22 cellular contexts compared by ENCODE assay signal in genomic region chrX:48786341-48786800, GRCh38. TPM values are rescaled to one million over a fixed set of nuclear protein-coding genes. Genes with fewer than 3 reads are reported as not detected.
"Had no signal": no experiment of that assay in that cellular context is flagged by ENCODE, and none has a peak within 500 bp of the region (broad histone marks: within the 10 kb centered on the region; RNA-seq: fewer than 3 reads in every experiment).

Gene GATA1, plus strand, starts transcription at chrX:48786590. Its CDS starts 4,520 bp downstream, at chrX:48791110.

- H3K9me3 ChIP-seq: colonic mucosa, prostate gland, thoracic aorta, upper lobe of left lung had no signal

- H3K27ac Mint-ChIP-seq: activated naive CD8-positive, alpha-beta T cell treated with anti-CD3 and anti-CD28 coated beads for 36 hours; endodermal cell; mesothelial cell of epicardium had no signal

- DNase-seq: activated naive CD4-positive, alpha-beta T cell; activated naive CD8-positive, alpha-beta T cell treated with anti-CD3 and anti-CD28 coated beads for 36 hours; brain microvascular endothelial cell; central memory CD4-positive, alpha-beta T cell; colonic mucosa; endodermal cell; head of caudate nucleus; kidney; right cardiac atrium; stimulated activated CD4-positive, alpha-beta T cell treated with anti-CD3 and anti-CD28 coated beads, Interleukin-2, amount 100 ng/mL, for 24 hours; SW 1271; upper lobe of left lung had no signal

- H3K9me3 Mint-ChIP-seq: activated naive CD8-positive, alpha-beta T cell treated with anti-CD3 and anti-CD28 coated beads for 36 hours had no signal

- H3K36me3 Mint-ChIP-seq: activated naive CD8-positive, alpha-beta T cell treated with anti-CD3 and anti-CD28 coated beads for 36 hours; mesothelial cell of epicardium had no signal

- H3K4me1 ChIP-seq: colonic mucosa, prostate gland, upper lobe of left lung had no signal

- H3K27ac ChIP-seq: brain microvascular endothelial cell, colonic mucosa, prostate gland, thoracic aorta, upper lobe of left lung had no signal

- H3K27me3 Mint-ChIP-seq: activated naive CD8-positive, alpha-beta T cell treated with anti-CD3 and anti-CD28 coated beads for 36 hours had no signal

- H3K4me3 Mint-ChIP-seq: activated naive CD8-positive, alpha-beta T cell treated with anti-CD3 and anti-CD28 coated beads for 36 hours; endodermal cell; mesothelial cell of epicardium had no signal

- H3K4me1 Mint-ChIP-seq: mesothelial cell of epicardium had no signal

- H3K36me3 ChIP-seq: brain microvascular endothelial cell, colonic mucosa, prostate gland, thoracic aorta, upper lobe of left lung had no signal

- H3K4me3 ChIP-seq: colonic mucosa, lung, prostate gland, thoracic aorta, upper lobe of left lung had no signal

- H3K27me3 ChIP-seq: brain microvascular endothelial cell, upper lobe of left lung had no signal

- ATAC-seq: left lobe of liver, right cardiac atrium had no signal

RNA-seq across cellular contexts. Expression of gene GATA1, which starts in this region (rescaled TPM):
- total RNA-seq: activated CD8-positive, alpha-beta memory T cell treated with anti-CD3 and anti-CD28 coated beads for 36 hours; activated naive CD8-positive, alpha-beta T cell treated with anti-CD3 and anti-CD28 coated beads for 36 hours; endodermal cell; epithelial cell of proximal tubule; mesothelial cell of epicardium; omental fat pad; prostate gland; right cardiac atrium; T-helper 2 cell treated with Interferon-gamma antibody and Interleukin-4, amounts not matched to agents 100 ng/mL and 5 ng/mL, for 36 hours had no signal
- polyA plus RNA-seq: neural cell, right cardiac atrium had no signal
